Comparison of ENCODE assay signal across 8 cellular contexts in genomic region chr7:41940760-41941343, GRCh38.
DNase-seq lines count a peak whose midpoint lies in the region; ATAC-seq and TF ChIP-seq lines count a peak whose summit lies in the region.

No MANE protein-coding gene starts in this region.

- DNase-seq in Calu3 (peak; percentile 79), NCI-H774 (lab: John Stamatoyannopoulos, UW) (peak; percentile 29), erythroblast (lab: John Stamatoyannopoulos, UW) (peak; percentile 46 to 73), substantia nigra (lab: John Stamatoyannopoulos, UW) (peak in 42 of 49 donors; percentile 1 to 77 (median 44))
- peak; percentile 7 to 10 for DNase-seq in activated CD8-positive, alpha-beta memory T cell treated with anti-CD3 and anti-CD28 coated beads for 4 hours (ENCODE audit: low read depth in 2 of 2)
- DNase-seq in naive thymus-derived CD4-positive, alpha-beta T cell, result peak in 8 of 9 donors; percentile 14 to 53 (median 36)

- no peak overlapping the region for H3K27ac Mint-ChIP-seq in Calu3 (ENCODE audit: unreplicated experiment)
- H3K27ac Mint-ChIP-seq in naive thymus-derived CD4-positive, alpha-beta T cell, result no peak overlapping the region

- POLR2A ChIA-PET in naive thymus-derived CD4-positive, alpha-beta T cell (lab: Charles Lee), result no interaction called here

- peaks cover 16% of the 10 kb centered on the region for H3K4me1 Mint-ChIP-seq in Calu3 (ENCODE audit: low read depth, unreplicated experiment)
- peaks cover 0 to 13% (median 7%) of the 10 kb centered on the region in 7 donors for H3K4me1 Mint-ChIP-seq in naive thymus-derived CD4-positive, alpha-beta T cell

- no peak overlapping the region for H3K4me3 ChIP-seq in naive thymus-derived CD4-positive, alpha-beta T cell (ENCODE audit: low read length)

- no peaks in the 10 kb centered on the region for H3K36me3 ChIP-seq in naive thymus-derived CD4-positive, alpha-beta T cell (ENCODE audit: control insufficient read depth in 2 of 3, insufficient read depth in 3 of 3, low read length in 3 of 3)

- intact Hi-C loops in Calu3 (cut with micrococcal nuclease; ENCODE audit: unreplicated experiment), result loop anchor here (1.0 to 10.0 kb wide), 4 partner anchors 891 to 1706 kb away; no protein-coding TSS in a partner anchor
- intact Hi-C loops in naive thymus-derived CD4-positive, alpha-beta T cell (cut with micrococcal nuclease), result loop anchor here in 1 of 2 donors (2.0 to 5.0 kb wide), 3 partner anchors 902 to 1709 kb away; no protein-coding TSS in a partner anchor

- TF ChIP-seq CTCF in Calu3 (IDR thresholded peaks at IDR 0.05; ENCODE audit: unreplicated experiment), result peak; percentile 94

- no peak for TF ChIP-seq POLR2A in erythroblast (IDR thresholded peaks at IDR 0.05; ENCODE audit: low read length)

- H3K27me3 Mint-ChIP-seq in Calu3 (ENCODE audit: unreplicated experiment), result peaks cover 91% of the 10 kb centered on the region
- peaks cover 17 to 40% (median 23%) of the 10 kb centered on the region in 5 donors for H3K27me3 Mint-ChIP-seq in naive thymus-derived CD4-positive, alpha-beta T cell

- no peaks in the 10 kb centered on the region for H3K9me3 ChIP-seq in naive thymus-derived CD4-positive, alpha-beta T cell (ENCODE audit: control insufficient read depth in 2 of 3, low read length in 3 of 3)

- no peaks in the 10 kb centered on the region for H3K27me3 ChIP-seq in naive thymus-derived CD4-positive, alpha-beta T cell (ENCODE audit: control insufficient read depth in 2 of 2, insufficient read depth in 2 of 2, low read length in 2 of 2)

- H3K27ac ChIP-seq in naive thymus-derived CD4-positive, alpha-beta T cell (ENCODE audit: low read depth, low read length), result no peak overlapping the region
- no peak overlapping the region for H3K27ac ChIP-seq in substantia nigra (ENCODE audit: low read depth, low read length, poor library complexity, severe bottlenecking)

- peak; percentile 75 for ATAC-seq in GM19438 (IDR thresholded peaks at IDR 0.05; ENCODE audit: low read depth, unreplicated experiment)
- peak; percentile 77 for ATAC-seq in HG03442 (IDR thresholded peaks at IDR 0.05; ENCODE audit: unreplicated experiment)
- peak; percentile 77 for ATAC-seq in naive thymus-derived CD4-positive, alpha-beta T cell

- CTCF ChIA-PET in Calu3 (lab: Charles Lee), result interaction anchor here (0.9 to 1.5 kb wide), 16 partner anchors 14 to 1759 kb away, joined by 3 to 12 read pairs (median 4); partner anchors contain the start of genes MRPL32 and PSMA2
- CTCF ChIA-PET in naive thymus-derived CD4-positive, alpha-beta T cell (lab: Charles Lee), result interaction anchor here (0.6 to 2.1 kb wide), 9 partner anchors 8 to 1907 kb away, joined by 3 to 8 read pairs (median 6); no protein-coding TSS in a partner anchor

- H3K36me3 Mint-ChIP-seq in Calu3 (ENCODE audit: insufficient read depth, unreplicated experiment), result no peaks in the 10 kb centered on the region
- no peaks in the 10 kb centered on the region for H3K36me3 Mint-ChIP-seq in naive thymus-derived CD4-positive, alpha-beta T cell

- no peak overlapping the region for H3K4me3 Mint-ChIP-seq in Calu3 (ENCODE audit: low read depth, unreplicated experiment)
- H3K4me3 Mint-ChIP-seq in naive thymus-derived CD4-positive, alpha-beta T cell, result peak overlapping the region in 1 of 10 donors; percentile 23

- no peaks in the 10 kb centered on the region for H3K4me1 ChIP-seq in naive thymus-derived CD4-positive, alpha-beta T cell (ENCODE audit: control insufficient read depth in 2 of 2, insufficient read depth in 2 of 2, low read length in 2 of 2)

- no TSS peak for BruUV-seq in Calu3 (replicated peaks; lab: Mats Ljungman, UMichigan)

- H3K9me3 Mint-ChIP-seq in Calu3 (ENCODE audit: low read depth, unreplicated experiment), result no peaks in the 10 kb centered on the region
- H3K9me3 Mint-ChIP-seq in naive thymus-derived CD4-positive, alpha-beta T cell, result no peaks in the 10 kb centered on the region

Comparison
In these comparisons a context has a peak if more than half of its experiments do, and no peak if none do; other contexts are left out.
1. DNase-seq: peak in every context shown above with its lines; median percentile 79 in Calu3; 60 in erythroblast; 44 in substantia nigra; 36 in naive thymus-derived CD4-positive, alpha-beta T cell; 29 in NCI-H774; 8 in activated CD8-positive, alpha-beta memory T cell treated with anti-CD3 and anti-CD28 coated beads for 4 hours.